ENCODE assay signal across 8 cellular contexts in the genomic region with DNA sequence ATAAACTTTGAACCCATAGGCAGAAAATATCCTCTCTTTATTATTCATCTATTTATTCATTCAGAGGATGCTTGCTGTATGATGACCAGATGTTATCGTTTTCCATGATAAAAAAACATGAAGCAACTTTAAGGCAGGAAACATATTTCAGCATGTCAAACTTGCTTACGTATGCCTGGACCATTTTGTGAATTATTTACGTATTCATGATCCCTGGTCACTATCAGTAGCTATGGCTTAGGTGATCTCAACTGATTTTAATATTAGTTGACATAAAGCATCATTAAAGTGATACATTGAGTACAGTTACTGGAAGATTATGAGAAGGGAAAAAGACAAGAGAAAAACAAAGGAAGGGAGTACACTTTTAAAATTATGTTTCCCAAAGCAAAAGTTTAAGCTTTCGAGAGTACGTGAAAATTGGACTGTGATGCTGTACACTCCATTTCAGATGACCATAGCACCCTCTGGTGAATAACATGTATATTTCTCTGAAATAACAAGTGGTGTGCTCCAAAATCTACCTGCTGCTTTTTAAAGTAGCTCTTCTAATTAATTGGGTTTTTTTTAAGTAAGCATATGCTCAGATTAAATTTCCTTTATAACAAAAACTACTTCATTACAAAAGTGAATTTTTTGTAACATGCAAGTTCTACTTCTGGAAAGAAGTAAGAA.
DNase-seq lines count a peak whose midpoint lies in the region; ATAC-seq and TF ChIP-seq lines count a peak whose summit lies in the region.

No MANE protein-coding gene starts in this region.

- DNase-seq in Right ventricle myocardium inferior (ENCODE audit: missing footprints), result no peak
- DNase-seq in cardiac septum (ENCODE audit: low spot score), result no peak
- no peak for DNase-seq in body of pancreas
- no peak for DNase-seq in left lung
- DNase-seq in HuH-7.5 (ENCODE audit: low spot score), result no peak
- DNase-seq in NK-92 treated with Interleukin-12 subunit alpha and Interleukin-12 subunit beta, amount 100 ng/mL, for 24 hours (lab: John Stamatoyannopoulos, UW), result no peak

- H3K27ac ChIP-seq in body of pancreas (no peak overlapping the region), left lung (no peak overlapping the region)

- intact Hi-C loops in Right ventricle myocardium inferior (cut with DNase I), result loop anchor here (1.0 to 10.0 kb wide), 5 partner anchors 147 to 850 kb away; a partner anchor contains a TSS
- intact Hi-C loops in cardiac septum (cut with DNase I), result loop anchor here (2.0 to 10.0 kb wide), 4 partner anchors 57 to 754 kb away; no protein-coding TSS in a partner anchor
- intact Hi-C loops in body of pancreas (cut with DNase I), result loop anchor here (5.0 kb wide), 1 partner anchor 752 kb away; no protein-coding TSS in a partner anchor
- intact Hi-C loops in left lung (cut with DNase I), result no loop called here

- TF ChIP-seq CTCF in body of pancreas (IDR thresholded peaks at IDR 0.05) (peak in 6 of 7 experiments; percentile 28 to 67 (median 56)), left lung (IDR thresholded peaks at IDR 0.05) (peak in 1 of 2 donors; percentile 34)

- WGBS in body of pancreas, 2 donors, result 21 to 25% methylated on average over 5 of the region's 5 CpGs

- no peaks in the 10 kb centered on the region for H3K27me3 ChIP-seq in body of pancreas
- H3K27me3 ChIP-seq in left lung, result no peaks in the 10 kb centered on the region

- H3K4me3 ChIP-seq in body of pancreas (no peak overlapping the region), left lung (no peak overlapping the region)

- H3K4me1 ChIP-seq in body of pancreas, result no peaks in the 10 kb centered on the region
- H3K4me1 ChIP-seq in left lung, result no peaks in the 10 kb centered on the region

- no peaks in the 10 kb centered on the region for H3K36me3 ChIP-seq in body of pancreas (replicated peaks in 1 of 2; ENCODE audit: insufficient read depth in 1 of 2, low read depth in 2 of 2)
- H3K36me3 ChIP-seq in left lung, result no peaks in the 10 kb centered on the region

- TF ChIP-seq POLR2A in body of pancreas (IDR thresholded peaks at IDR 0.05), result no peak

- no peaks in the 10 kb centered on the region for H3K9me3 ChIP-seq in body of pancreas
- no peaks in the 10 kb centered on the region for H3K9me3 ChIP-seq in left lung

- peak; percentile 72 for ATAC-seq in Right ventricle myocardium inferior
- ATAC-seq in body of pancreas, result peak; percentile 78
- ATAC-seq in left lung, result peak; percentile 84
- ATAC-seq in HG02642 (IDR thresholded peaks at IDR 0.05; ENCODE audit: poor library complexity, unreplicated experiment), result no peak
- ATAC-seq in GM18873 (IDR thresholded peaks at IDR 0.05; ENCODE audit: low FRiP score, unreplicated experiment), result no peak

Comparison
In these comparisons a context has a peak if more than half of its experiments do, and no peak if none do; other contexts are left out.
1. ATAC-seq: peak in Right ventricle myocardium inferior (single experiment), body of pancreas (single experiment) and left lung (single experiment); none in HG02642 (single experiment) and GM18873 (single experiment).
2. intact Hi-C loops: an anchor here in Right ventricle myocardium inferior (1.0 to 10.0 kb wide), cardiac septum (2.0 to 10.0 kb wide) and body of pancreas (5.0 kb wide); none called in left lung.